ENCODE assay signal across 8 cellular contexts in genomic region chr2:178523596-178524134, GRCh38. TPM values are rescaled to one million over a fixed set of nuclear protein-coding genes. Genes with fewer than 3 reads are reported as not detected.
DNase-seq lines count a peak whose midpoint lies in the region; ATAC-seq and TF ChIP-seq lines count a peak whose summit lies in the region.

No MANE protein-coding gene starts in this region.

- H3K4me3 ChIP-seq in body of pancreas (peak overlapping the region; percentile 16 to 41), right lobe of liver (peak overlapping the region; percentile 47 to 67 (median 58)), upper lobe of left lung (peak overlapping the region; percentile 54 to 72 (median 58))

- 23 to 46% methylated on average over 8 of the region's 8 CpGs for WGBS in body of pancreas, 2 donors
- 21% methylated on average over 8 of the region's 8 CpGs for WGBS in right lobe of liver (ENCODE audit: insufficient coverage, low coverage, low lambda C conversion rate, missing lambda C conversion rate)
- 42 to 44% methylated on average over 8 of the region's 8 CpGs for WGBS in upper lobe of left lung, 2 donors

- H3K9me3 ChIP-seq in ES-I3 (ENCODE audit: control insufficient read depth, insufficient read depth, low read length) (no peaks in the 10 kb centered on the region), body of pancreas (no peaks in the 10 kb centered on the region), right lobe of liver (no peaks in the 10 kb centered on the region), upper lobe of left lung (no peaks in the 10 kb centered on the region)

- no peaks in the 10 kb centered on the region; the same call in 1 of the 2 replicates for H3K36me3 ChIP-seq in ES-I3 (ENCODE audit: insufficient read depth, low read length)
- no peaks in the 10 kb centered on the region for H3K36me3 ChIP-seq in body of pancreas (replicated peaks in 1 of 2; ENCODE audit: insufficient read depth in 1 of 2, low read depth in 2 of 2)
- no peaks in the 10 kb centered on the region for H3K36me3 ChIP-seq in right lobe of liver
- no peaks in the 10 kb centered on the region for H3K36me3 ChIP-seq in upper lobe of left lung

- DNase-seq in body of pancreas (no peak), right lobe of liver (no peak), upper lobe of left lung (no peak), D341Med (ENCODE audit: low spot score) (no peak), NCI-H2029 treated with DMSO at 0.1 percent for 48 hours (lab: John Stamatoyannopoulos, UW) (no peak)

- TF ChIP-seq CTCF in body of pancreas (IDR thresholded peaks at IDR 0.05) (no peak), right lobe of liver (IDR thresholded peaks at IDR 0.05) (no peak), upper lobe of left lung (IDR thresholded peaks at IDR 0.05) (no peak)

- TF ChIP-seq EP300 in upper lobe of left lung (IDR thresholded peaks at IDR 0.05): no peak

- H3K4me1 ChIP-seq in ES-I3 (ENCODE audit: insufficient read depth, low read length) (no peaks in the 10 kb centered on the region), body of pancreas (peaks cover 7% of the 10 kb centered on the region), right lobe of liver (peaks cover 0 to 4% (median 0%) of the 10 kb centered on the region in 4 donors), upper lobe of left lung (peaks cover 0 to 10% (median 7%) of the 10 kb centered on the region in 4 donors)

- H3K9ac ChIP-seq in ES-I3 (ENCODE audit: low read depth, low read length): peak overlapping the region; percentile 74

- intact Hi-C loops in body of pancreas (cut with DNase I): no loop called here
- intact Hi-C loops in right lobe of liver (cut with DNase I): no loop called here

- peak; percentile 10 for ATAC-seq in HG03097 (IDR thresholded peaks at IDR 0.05; ENCODE audit: low FRiP score, unreplicated experiment)
- ATAC-seq in body of pancreas: no peak
- peak; percentile 7 to 28 (median 18) for ATAC-seq in right lobe of liver
- peak; percentile 9 to 30 for ATAC-seq in upper lobe of left lung (ENCODE audit: low FRiP score in 2 of 2)
- ATAC-seq in HG03521 (IDR thresholded peaks at IDR 0.05; ENCODE audit: unreplicated experiment): no peak

- H3K27me3 ChIP-seq in body of pancreas (no peaks in the 10 kb centered on the region), right lobe of liver (no peaks in the 10 kb centered on the region), upper lobe of left lung (no peaks in the 10 kb centered on the region)

- no peak for TF ChIP-seq POLR2A in body of pancreas (IDR thresholded peaks at IDR 0.05)
- no peak for TF ChIP-seq POLR2A in right lobe of liver (IDR thresholded peaks at IDR 0.05)
- TF ChIP-seq POLR2A in upper lobe of left lung (IDR thresholded peaks at IDR 0.05): no peak

- peak overlapping the region in 3 of 4 donors; percentile 34 to 56 (median 43) for H3K27ac ChIP-seq in body of pancreas
- H3K27ac ChIP-seq in right lobe of liver: peak overlapping the region; percentile 19 to 62 (median 19)
- H3K27ac ChIP-seq in upper lobe of left lung: peak overlapping the region; percentile 63 to 89 (median 81)

RNA-seq across cellular contexts. Expression of gene PLEKHA3, which starts 43.4 kb away (rescaled TPM):
- total RNA-seq in body of pancreas (1 to 10 TPM; 5.3 to 6.5 TPM), right lobe of liver (10 to 100 TPM in 4 of 6 experiments, 1 to 10 TPM in 2; 4.4 to 21.2 (median 15.1) TPM), upper lobe of left lung (10 to 100 TPM in 5 of 6 donors, 1 to 10 TPM in 1; 5.2 to 28.9 (median 14.8) TPM)

RNA-seq across cellular contexts. Expression of gene FKBP7, which starts 45.3 kb away (rescaled TPM):
- total RNA-seq in body of pancreas: 1 to 10 TPM; 2.9 to 4.6 TPM
- total RNA-seq in right lobe of liver: 10 to 100 TPM in 1 of 6 experiments, 1 to 10 TPM in 5; 2.5 to 12.7 (median 4.8) TPM
- 10 to 100 TPM in 1 of 6 donors, 1 to 10 TPM in 5; 3.1 to 13.3 (median 5.3) TPM for total RNA-seq in upper lobe of left lung

Comparison
In these comparisons a context has a peak if more than half of its experiments do, and no peak if none do; other contexts are left out.
1. ATAC-seq: peak in HG03097 (single experiment), right lobe of liver (4 of 4) and upper lobe of left lung (2 of 2); none in body of pancreas (single experiment) and HG03521 (single experiment).
2. H3K27ac ChIP-seq: peak in every context shown above with its lines; median percentile 81 in upper lobe of left lung; 43 in body of pancreas; 19 in right lobe of liver.
3. Peak in every context shown above with its lines, with median percentiles within 50 percentile points of each other: H3K4me3 ChIP-seq.